8 cellular contexts compared by ENCODE assay signal in the genomic region with DNA sequence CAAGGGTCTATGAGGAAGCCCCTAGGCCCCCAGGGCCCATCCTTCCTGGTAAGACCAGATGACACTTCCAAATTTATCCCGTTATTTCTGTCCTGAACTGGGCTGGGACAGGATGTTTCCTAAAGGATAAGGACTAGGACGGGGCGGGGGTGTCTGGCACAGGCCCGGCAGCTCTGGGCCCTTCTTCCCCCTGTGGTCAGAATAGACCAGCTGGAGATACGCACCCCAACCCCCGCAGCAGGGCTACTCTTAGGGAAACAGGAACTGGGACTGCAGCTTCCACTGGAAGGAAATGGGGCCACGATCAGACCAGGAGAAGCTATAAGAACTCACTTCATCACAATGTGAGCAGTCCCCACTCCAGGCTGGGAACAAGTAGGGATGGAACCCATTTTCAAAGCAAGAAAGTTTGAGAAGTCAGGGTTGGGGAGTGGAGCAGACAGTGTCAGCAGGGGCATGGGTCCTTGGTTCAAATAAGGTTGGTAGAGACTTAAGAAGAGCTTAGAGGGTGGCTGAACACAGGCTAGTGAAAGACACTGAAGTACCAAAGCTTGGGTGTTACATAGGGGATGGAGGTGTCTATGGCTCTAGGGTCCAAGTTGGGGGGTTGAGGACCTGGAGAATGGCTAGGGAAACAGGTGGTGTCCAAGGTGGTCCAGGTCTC. TPM values are rescaled to one million over a fixed set of nuclear protein-coding genes. Genes with fewer than 3 reads are reported as not detected.
DNase-seq lines count a peak whose midpoint lies in the region; ATAC-seq and TF ChIP-seq lines count a peak whose summit lies in the region.

No MANE protein-coding gene starts in this region.

- H3K79me2 ChIP-seq in OCI-LY7 (ENCODE audit: insufficient read depth, low read depth, low read length): peaks cover 7% of the 10 kb centered on the region; the same call in 1 of the 2 replicates

- H3K36me3 Mint-ChIP-seq in effector memory CD8-positive, alpha-beta T cell (ENCODE audit: insufficient read depth): peaks cover 25% of the 10 kb centered on the region
- H3K36me3 Mint-ChIP-seq in nephron progenitor cell (ENCODE audit: low read depth): peaks cover 36% of the 10 kb centered on the region

- POLR2A ChIA-PET in OCI-LY7 (lab: Charles Lee): interaction anchor here (0.5 to 1.5 kb wide), 2 partner anchors 17 to 52 kb away, joined by 3 to 5 read pairs; no protein-coding TSS in a partner anchor

- peaks cover 22 to 24% of the 10 kb centered on the region in 2 donors for H3K4me1 Mint-ChIP-seq in effector memory CD8-positive, alpha-beta T cell (ENCODE audit: low read depth in 2 of 2)
- peaks cover 31% of the 10 kb centered on the region for H3K4me1 Mint-ChIP-seq in nephron progenitor cell

- H3K36me3 ChIP-seq in OCI-LY7 (ENCODE audit: insufficient read depth, low read length): peaks cover 52% of the 10 kb centered on the region

- peaks cover 42% of the 10 kb centered on the region for H3K4me1 ChIP-seq in OCI-LY7 (ENCODE audit: insufficient read depth, low read length, poor library complexity, severe bottlenecking)

- intact Hi-C loops in OCI-LY7 (cut with micrococcal nuclease; ENCODE audit: unreplicated experiment): loop anchor here (2.0 kb wide), 1 partner anchor 22 kb away; a partner anchor contains a TSS

- no peak for TF ChIP-seq CTCF in GM12864 (IDR thresholded peaks at IDR 0.05; ENCODE audit: low read depth, low read length, missing control alignments)
- TF ChIP-seq CTCF in OCI-LY7 (conservative IDR thresholded peaks at IDR 0.05; ENCODE audit: low read length): no peak
- TF ChIP-seq CTCF in nephron progenitor cell (IDR thresholded peaks at IDR 0.05): no peak

- BruUV-seq in OCI-LY7 (replicated peaks; lab: Mats Ljungman, UMichigan): no TSS peak

- H3K4me2 ChIP-seq in OCI-LY7 (ENCODE audit: low read length): peak overlapping the region; percentile 93

- H3K9me3 Mint-ChIP-seq in effector memory CD8-positive, alpha-beta T cell: no peaks in the 10 kb centered on the region
- H3K9me3 Mint-ChIP-seq in nephron progenitor cell: no peaks in the 10 kb centered on the region

- H3K27ac ChIP-seq in OCI-LY7 (ENCODE audit: low read depth, low read length, poor library complexity, severe bottlenecking): no peak overlapping the region

- no peak for ATAC-seq in effector memory CD8-positive, alpha-beta T cell (replicated peaks)
- ATAC-seq in GM18502 (IDR thresholded peaks at IDR 0.05; ENCODE audit: poor library complexity, unreplicated experiment): no peak

- H3K27me3 Mint-ChIP-seq in effector memory CD8-positive, alpha-beta T cell: no peaks in the 10 kb centered on the region
- peaks cover 6% of the 10 kb centered on the region for H3K27me3 Mint-ChIP-seq in nephron progenitor cell (ENCODE audit: low read depth, poor library complexity)

- H3K4me3 ChIP-seq in GM12864 (ENCODE audit: low read depth, low read length) (peak overlapping the region; percentile 97), OCI-LY7 (ENCODE audit: low read depth, low read length, poor library complexity, severe bottlenecking) (peak overlapping the region; percentile 84)

- DNase-seq in GM12864 (ENCODE audit: low read depth) (no peak), OCI-LY7 (ENCODE audit: low spot score) (peak; percentile 33), nephron progenitor cell (no peak), activated gamma-delta T cell treated with Interleukin-2 at 50 U/mL for 16 hours (no peak), globus pallidus (ENCODE audit: low spot score) (no peak), NCI-H1436 treated with DMSO at 0.1 percent for 48 hours (lab: John Stamatoyannopoulos, UW) (no peak)
- no peak for DNase-seq in effector memory CD8-positive, alpha-beta T cell

- peak overlapping the region; percentile 29 to 90 for H3K27ac Mint-ChIP-seq in effector memory CD8-positive, alpha-beta T cell
- no peak overlapping the region for H3K27ac Mint-ChIP-seq in nephron progenitor cell

- peak overlapping the region; percentile 80 to 87 for H3K4me3 Mint-ChIP-seq in effector memory CD8-positive, alpha-beta T cell
- H3K4me3 Mint-ChIP-seq in nephron progenitor cell: peak overlapping the region; percentile 92

- no peaks in the 10 kb centered on the region for H4K20me1 ChIP-seq in OCI-LY7 (ENCODE audit: insufficient read depth, low read length)

- no peak overlapping the region for H2AFZ ChIP-seq in OCI-LY7 (ENCODE audit: low read length)

- H3K9me2 ChIP-seq in OCI-LY7 (ENCODE audit: insufficient read depth, low read length): no peaks in the 10 kb centered on the region

- no peaks in the 10 kb centered on the region for H3K9me3 ChIP-seq in OCI-LY7 (ENCODE audit: low read length)

- CTCF ChIA-PET in OCI-LY7 (lab: Charles Lee; ENCODE audit: unreplicated experiment): interaction anchor here (0.6 to 1.5 kb wide), 2 partner anchors 38 to 50 kb away, joined by 3 read pairs; a partner anchor contains a TSS

RNA-seq across cellular contexts. Expression of a gene that starts 1.1 kb away (rescaled TPM):
- 34.8 and 42.1 TPM in 2 replicates for total RNA-seq in OCI-LY7 (2014; rRNA removed; shearing (Covaris generic))
- total RNA-seq in OCI-LY7 (2022): 33.9 and 39.9 TPM in 2 replicates

RNA-seq across cellular contexts. Expression of a gene that starts 21.9 kb away (rescaled TPM):
- 2.3 and 3.0 TPM in 2 replicates for total RNA-seq in OCI-LY7 (2014; rRNA removed; shearing (Covaris generic))
- total RNA-seq in OCI-LY7 (2022): 8.4 and 9.1 TPM in 2 replicates

RNA-seq across cellular contexts. Expression of a gene that starts 32.4 kb away (rescaled TPM):
- total RNA-seq in OCI-LY7 (2014; rRNA removed; shearing (Covaris generic)): 63.4 and 77.0 TPM in 2 replicates
- 92.7 and 96.9 TPM in 2 replicates for total RNA-seq in OCI-LY7 (2022)

RNA-seq across cellular contexts. Expression of a gene that starts 49.4 kb away (rescaled TPM):
- total RNA-seq in OCI-LY7 (2014; rRNA removed; shearing (Covaris generic)): 28.4 and 42.1 TPM in 2 replicates
- 37.2 and 47.3 TPM in 2 replicates for total RNA-seq in OCI-LY7 (2022)
